8 cellular contexts compared by ENCODE assay signal in the genomic region with DNA sequence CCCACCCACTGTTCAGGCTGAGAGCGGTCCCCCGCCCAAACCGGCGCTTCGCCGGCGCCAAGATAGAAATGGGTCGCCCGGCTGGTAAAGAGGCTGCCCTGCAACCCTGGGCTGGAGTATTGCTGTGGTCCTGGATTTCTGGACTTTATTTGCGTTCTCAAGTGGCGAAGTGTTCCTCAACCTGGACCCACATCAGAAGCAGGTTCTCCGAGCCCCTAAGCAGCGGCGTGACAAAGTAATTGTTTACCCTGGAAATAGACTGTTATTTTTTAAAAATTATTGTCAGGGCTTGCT. TPM values are rescaled to one million over a fixed set of nuclear protein-coding genes. Genes with fewer than 3 reads are reported as not detected.
A peak's percentile ranks its signal among the peaks of the same experiment; 100 is the strongest.
DNase-seq lines count a peak whose midpoint lies in the region; ATAC-seq lines count a peak whose summit lies in the region.

No MANE protein-coding gene starts in this region.

- H3K4me3 Mint-ChIP-seq in activated T-helper 2 cell treated with anti-CD3 and anti-CD28 coated beads, Interferon-gamma antibody, Interleukin-2, Interleukin-4, amounts not matched to agents 10 μg/mL and 5 μg/mL and 100 μg/mL, durations not matched to agents 14 hours and 24 hours and 36 hours (ENCODE audit: low read depth), result peak overlapping the region; percentile 87
- peak overlapping the region; percentile 94 for H3K4me3 Mint-ChIP-seq in stimulated activated memory B cell treated with anti-CD40 and anti-IgM and Interleukin-4, amounts not matched to agents 10 μg/mL and 1 μg/mL and 100 μg/mL, for 72 hours

- H3K36me3 Mint-ChIP-seq in activated T-helper 2 cell treated with anti-CD3 and anti-CD28 coated beads, Interferon-gamma antibody, Interleukin-2, Interleukin-4, amounts not matched to agents 10 μg/mL and 5 μg/mL and 100 μg/mL, durations not matched to agents 14 hours and 24 hours and 36 hours (ENCODE audit: low read depth), result peaks cover 12% of the 10 kb centered on the region
- no peaks in the 10 kb centered on the region for H3K36me3 Mint-ChIP-seq in stimulated activated memory B cell treated with anti-CD40 and anti-IgM and Interleukin-4, amounts not matched to agents 10 μg/mL and 1 μg/mL and 100 μg/mL, for 72 hours

- no peaks in the 10 kb centered on the region for H3K4me1 ChIP-seq in iPS DF 6.9 (ENCODE audit: control insufficient read depth, insufficient read depth, low read length)

- peak; percentile 38 for ATAC-seq in GM18502 (IDR thresholded peaks at IDR 0.05; ENCODE audit: poor library complexity, unreplicated experiment)
- peak; percentile 27 for ATAC-seq in HG02973 (IDR thresholded peaks at IDR 0.05; ENCODE audit: unreplicated experiment)
- no peak for ATAC-seq in stimulated activated memory B cell treated with anti-CD40 and anti-IgM and Interleukin-4, amounts not matched to agents 10 μg/mL and 1 μg/mL and 100 μg/mL, for 72 hours

- H3K4me1 Mint-ChIP-seq in activated T-helper 2 cell treated with anti-CD3 and anti-CD28 coated beads, Interferon-gamma antibody, Interleukin-2, Interleukin-4, amounts not matched to agents 10 μg/mL and 5 μg/mL and 100 μg/mL, durations not matched to agents 14 hours and 24 hours and 36 hours (ENCODE audit: low read depth), result peaks cover 18% of the 10 kb centered on the region
- peaks cover 16% of the 10 kb centered on the region for H3K4me1 Mint-ChIP-seq in stimulated activated memory B cell treated with anti-CD40 and anti-IgM and Interleukin-4, amounts not matched to agents 10 μg/mL and 1 μg/mL and 100 μg/mL, for 72 hours

- WGBS in iPS DF 6.9 (ENCODE audit: insufficient coverage, insufficient read length), result no CpG with 5 or more reads among the region's 14 CpGs

- no peak for DNase-seq in activated T-helper 2 cell treated with anti-CD3 and anti-CD28 coated beads, Interferon-gamma antibody, Interleukin-2, Interleukin-4, amounts not matched to agents 10 μg/mL and 5 μg/mL and 100 μg/mL, durations not matched to agents 14 hours and 24 hours and 36 hours (ENCODE audit: low spot score)
- no peak for DNase-seq in iPS DF 6.9 (ENCODE audit: low read depth, low spot score)
- DNase-seq in MV-4-11 (lab: John Stamatoyannopoulos, UW), result no peak
- DNase-seq in CD1c-positive myeloid dendritic cell (ENCODE audit: extremely low spot score), result no peak
- DNase-seq in superior temporal gyrus (ENCODE audit: extremely low spot score), result no peak

- intact Hi-C loops in activated T-helper 2 cell treated with anti-CD3 and anti-CD28 coated beads, Interferon-gamma antibody, Interleukin-2, Interleukin-4, amounts not matched to agents 10 μg/mL and 5 μg/mL and 100 μg/mL, durations not matched to agents 14 hours and 24 hours and 36 hours (cut with micrococcal nuclease), result loop anchor here (10.0 kb wide), 2 partner anchors 136 to 874 kb away; a partner anchor contains a TSS

- no peaks in the 10 kb centered on the region for H3K9me3 ChIP-seq in iPS DF 6.9 (ENCODE audit: control insufficient read depth, insufficient read depth, low read length)

- no peak overlapping the region for H3K27ac ChIP-seq in iPS DF 6.9 (ENCODE audit: low read length)

- no peaks in the 10 kb centered on the region for H3K9me3 Mint-ChIP-seq in activated T-helper 2 cell treated with anti-CD3 and anti-CD28 coated beads, Interferon-gamma antibody, Interleukin-2, Interleukin-4, amounts not matched to agents 10 μg/mL and 5 μg/mL and 100 μg/mL, durations not matched to agents 14 hours and 24 hours and 36 hours
- H3K9me3 Mint-ChIP-seq in stimulated activated memory B cell treated with anti-CD40 and anti-IgM and Interleukin-4, amounts not matched to agents 10 μg/mL and 1 μg/mL and 100 μg/mL, for 72 hours, result no peaks in the 10 kb centered on the region

- H3K27ac Mint-ChIP-seq in activated T-helper 2 cell treated with anti-CD3 and anti-CD28 coated beads, Interferon-gamma antibody, Interleukin-2, Interleukin-4, amounts not matched to agents 10 μg/mL and 5 μg/mL and 100 μg/mL, durations not matched to agents 14 hours and 24 hours and 36 hours, result peak overlapping the region; percentile 80
- H3K27ac Mint-ChIP-seq in stimulated activated memory B cell treated with anti-CD40 and anti-IgM and Interleukin-4, amounts not matched to agents 10 μg/mL and 1 μg/mL and 100 μg/mL, for 72 hours, result peak overlapping the region; percentile 90

- H3K27me3 Mint-ChIP-seq in activated T-helper 2 cell treated with anti-CD3 and anti-CD28 coated beads, Interferon-gamma antibody, Interleukin-2, Interleukin-4, amounts not matched to agents 10 μg/mL and 5 μg/mL and 100 μg/mL, durations not matched to agents 14 hours and 24 hours and 36 hours (ENCODE audit: low read depth), result no peaks in the 10 kb centered on the region
- no peaks in the 10 kb centered on the region for H3K27me3 Mint-ChIP-seq in stimulated activated memory B cell treated with anti-CD40 and anti-IgM and Interleukin-4, amounts not matched to agents 10 μg/mL and 1 μg/mL and 100 μg/mL, for 72 hours

- H3K4me3 ChIP-seq in iPS DF 6.9 (ENCODE audit: low read length), result peak overlapping the region; percentile 90; the same call in 1 of the 2 replicates

- no peaks in the 10 kb centered on the region for H3K36me3 ChIP-seq in iPS DF 6.9 (ENCODE audit: control insufficient read depth, insufficient read depth, low read length)

- H3K27me3 ChIP-seq in iPS DF 6.9 (ENCODE audit: control insufficient read depth, insufficient read depth, low read length), result no peaks in the 10 kb centered on the region

RNA-seq across cellular contexts. Expression of a gene that starts 0.5 kb away (rescaled TPM):
- total RNA-seq in activated T-helper 2 cell treated with anti-CD3 and anti-CD28 coated beads, Interferon-gamma antibody, Interleukin-2, Interleukin-4, amounts not matched to agents 10 μg/mL and 5 μg/mL and 100 μg/mL, durations not matched to agents 14 hours and 24 hours and 36 hours, result 38.2 and 40.6 TPM in 2 replicates
